ENCODE assay signal across 22 cellular contexts in genomic region chr1:3914911-3915310, GRCh38.
"Had no signal": no experiment of that assay in that cellular context is flagged by ENCODE, and none has a peak within 500 bp of the region (broad histone marks: within the 10 kb centered on the region; RNA-seq: fewer than 3 reads in every experiment).

No MANE protein-coding gene starts in this region.

- H3K4me3 ChIP-seq: breast epithelium had no signal

- ATAC-seq: activated CD8-positive, alpha-beta memory T cell treated with anti-CD3 and anti-CD28 coated beads, Interleukin-2, amount 10 ng/mL, durations not matched to agents 7 days and 5 days had no signal

- H3K27ac ChIP-seq: breast epithelium, KMS-11 had no signal

- H3K9ac ChIP-seq: KMS-11 had no signal

- H3K4me2 ChIP-seq: KMS-11 had no signal

- H3K9me3 ChIP-seq: breast epithelium had no signal

- H3K36me3 ChIP-seq: breast epithelium had no signal

- DNase-seq: activated CD4-positive, alpha-beta T cell treated with anti-CD3 and anti-CD28 coated beads for 1 hour; activated CD4-positive, alpha-beta T cell treated with anti-CD3 and anti-CD28 coated beads, Interleukin-2, amount 10 ng/mL, durations not matched to agents 24 days and 14 days; activated CD4-positive, alpha-beta T cell treated with anti-CD3 and anti-CD28 coated beads, Interleukin-2, amount 50 U/mL, for 48 hours; activated CD8-positive, alpha-beta memory T cell treated with anti-CD3 and anti-CD28 coated beads, Interleukin-2, amount 10 ng/mL, durations not matched to agents 7 days and 5 days; activated gamma-delta T cell; activated naive CD4-positive, alpha-beta T cell treated with anti-CD3 and anti-CD28 coated beads, Interleukin-2, amount 50 U/mL, for 16 hours; activated T-cell treated with anti-CD3 and anti-CD28 coated beads, Interleukin-2, amount 50 U/mL, for 24 hours; central memory CD4-positive, alpha-beta T cell; MV-4-11; NCI-H1092 treated with DMSO at 0.1 percent for 48 hours; NCI-H1417 treated with DMSO at 0.1 percent for 48 hours; NCI-H1694; NCI-H2029; NCI-H2107; NCI-H2171 treated with DMSO at 0.1 percent for 48 hours; NCI-H226; NCI-H526; NCI-H82; RPMI8226; SHP77 had no signal
